9 cellular contexts compared by ENCODE assay signal in the genomic region with DNA sequence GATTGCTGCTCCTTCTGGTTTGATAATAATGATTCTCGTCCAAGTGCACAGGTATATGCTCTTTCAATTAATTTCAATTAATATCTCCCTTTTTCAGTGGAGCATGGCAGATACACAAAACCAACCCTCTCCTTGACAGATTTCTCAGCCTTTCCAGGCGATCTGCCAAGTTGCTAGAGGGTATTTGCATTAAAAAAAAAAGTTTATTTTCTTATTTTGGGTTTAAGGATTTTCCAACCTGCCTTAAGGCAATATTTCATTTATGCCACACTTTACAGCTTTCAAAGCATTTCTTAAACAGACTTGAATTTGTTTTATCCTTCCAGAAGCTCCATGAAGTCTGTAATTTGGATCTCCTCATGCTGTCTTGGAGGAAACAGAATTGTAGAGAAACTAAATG. TPM values are rescaled to one million over a fixed set of nuclear protein-coding genes. Genes with fewer than 3 reads are reported as not detected.
DNase-seq lines count a peak whose midpoint lies in the region; ATAC-seq and TF ChIP-seq lines count a peak whose summit lies in the region.
"Had no signal": no experiment of that assay in that cellular context is flagged by ENCODE, and none has a peak within 500 bp of the region (broad histone marks: within the 10 kb centered on the region; RNA-seq: fewer than 3 reads in every experiment).

No MANE protein-coding gene starts in this region.

- H3K4me3 ChIP-seq in GM06990 (replicated peaks; ENCODE audit: low read depth, low read length) (peak overlapping the region; percentile 81), Panc1 (ENCODE audit: low read depth in 2 of 2, low read length in 2 of 2) (peak overlapping the region in 1 of 2 experiments; percentile 73; a peak in 2 of 4 replicates), sigmoid colon (peak overlapping the region in 3 of 4 donors; percentile 56 to 66 (median 63))

- TF ChIP-seq EP300 in sigmoid colon (IDR thresholded peaks at IDR 0.05) = no peak

- 18 to 70% methylated on average over 2 of the region's 2 CpGs for WGBS in sigmoid colon, 2 donors

- CTCF ChIA-PET in Panc1 (lab: Charles Lee) = interaction anchor here (0.7 kb wide), 1 partner anchor 213 kb away, joined by 3 read pairs; no protein-coding TSS in a partner anchor

- H3K27ac ChIP-seq in Panc1 (ENCODE audit: low read length) (peak overlapping the region; percentile 59; the same call in 1 of the 2 replicates), sigmoid colon (peak overlapping the region; percentile 91 to 98 (median 94))

- TF ChIP-seq POLR2A in erythroblast (IDR thresholded peaks at IDR 0.05; ENCODE audit: low read length) (no peak), sigmoid colon (IDR thresholded peaks at IDR 0.05) (no peak)

- no peaks in the 10 kb centered on the region for H3K9me3 ChIP-seq in Panc1 (ENCODE audit: control insufficient read depth, insufficient read depth, low read depth, low read length)
- H3K9me3 ChIP-seq in sigmoid colon = no peaks in the 10 kb centered on the region
- H3K9me3 ChIP-seq: ovary had no signal

- BruUV-seq in Panc1 (replicated peaks; lab: Mats Ljungman, UMichigan) = TSS peak; percentile 40

- DNase-seq in GM06990 (ENCODE audit: extremely low read depth, insufficient read length) = no peak
- no peak for DNase-seq in Panc1 (ENCODE audit: low read depth, low spot score)
- DNase-seq in erythroblast (lab: John Stamatoyannopoulos, UW) = peak; percentile 12 to 14
- DNase-seq in sigmoid colon = no peak
- no peak for DNase-seq in T-helper 9 cell
- no peak for DNase-seq in NOMO-1 treated with dmso at 0.1 percent for 144 hours (lab: John Stamatoyannopoulos, UW; ENCODE audit: unreplicated experiment)
- no peak for DNase-seq in anterior cingulate cortex (lab: John Stamatoyannopoulos, UW)
- DNase-seq in stimulated activated CD4-positive, alpha-beta T cell treated with anti-CD3 and anti-CD28 coated beads, Interleukin-2, amount 100 ng/mL, for 48 hours = no peak
- DNase-seq: ovary had no signal

- H3K4me1 ChIP-seq in Panc1 (ENCODE audit: control insufficient read depth, insufficient read depth, low read length) (peaks cover 16% of the 10 kb centered on the region), sigmoid colon (peaks cover 0 to 65% (median 45%) of the 10 kb centered on the region in 4 donors)

- H3K27me3 ChIP-seq in GM06990 (replicated peaks; ENCODE audit: control insufficient read depth, insufficient read depth, low read length) (no peaks in the 10 kb centered on the region), Panc1 (ENCODE audit: control insufficient read depth, insufficient read depth, low read length) (no peaks in the 10 kb centered on the region), sigmoid colon (no peaks in the 10 kb centered on the region)
- H3K27me3 ChIP-seq: ovary had no signal

- H3K36me3 ChIP-seq in GM06990 (ENCODE audit: control insufficient read depth, insufficient read depth, low read length) (peaks cover 4% of the 10 kb centered on the region), Panc1 (ENCODE audit: control insufficient read depth, insufficient read depth, low read length) (peaks cover 7% of the 10 kb centered on the region; the same call in 1 of the 2 replicates), sigmoid colon (no peaks in the 10 kb centered on the region)
- H3K36me3 ChIP-seq: ovary had no signal

- intact Hi-C loops in Panc1 (cut with micrococcal nuclease; ENCODE audit: unreplicated experiment) (no loop called here), sigmoid colon (cut with DNase I) (no loop called here)

- in situ Hi-C loops in Panc1 (cut with HindIII; ENCODE audit: low pct_unique_long_range_greater_than_20kb, low sequenced_read_pairs) = no loop called here

- no peak for ATAC-seq in Panc1

- TF ChIP-seq CTCF in GM06990 (IDR thresholded peaks at IDR 0.05; ENCODE audit: insufficient read depth, low read length, poor library complexity, severe bottlenecking) (no peak), Panc1 (IDR thresholded peaks at IDR 0.05) (no peak), sigmoid colon (IDR thresholded peaks at IDR 0.05) (no peak)

- POLR2A ChIA-PET in Panc1 (lab: Charles Lee) = no interaction called here

RNA-seq across cellular contexts. Expression of a gene that starts 2.1 kb away (rescaled TPM):
- total RNA-seq in Panc1 (2021; ENCODE audit: unreplicated experiment) = 21.3 TPM
- polyA plus RNA-seq in Panc1 (2012; ENCODE audit: insufficient read length) = 21.6 TPM
- total RNA-seq in sigmoid colon = 10 to 100 TPM; 44.4 to 99.4 (median 68.0) TPM
- 10 to 100 TPM; 14.4 to 49.8 (median 16.2) TPM for polyA plus RNA-seq in sigmoid colon

RNA-seq across cellular contexts. Expression of a gene that starts 55.5 kb away (rescaled TPM):
- total RNA-seq in Panc1 (2021; ENCODE audit: unreplicated experiment) = 2.6 TPM
- polyA plus RNA-seq in Panc1 (2012; ENCODE audit: insufficient read length) = 0.82 TPM
- 10 to 100 TPM; 18.2 to 36.4 (median 25.9) TPM for total RNA-seq in sigmoid colon
- polyA plus RNA-seq in sigmoid colon = 1 to 10 TPM; 3.6 to 7.3 (median 6.2) TPM

Comparison
In these comparisons a context has a peak if more than half of its experiments do, and no peak if none do; other contexts are left out.
1. DNase-seq: peak in erythroblast (2 of 2); none in GM06990 (single experiment), Panc1 (single experiment), sigmoid colon (single experiment), T-helper 9 cell (single experiment), NOMO-1 treated with dmso at 0.1 percent for 144 hours (single experiment), anterior cingulate cortex (0 of 58) and stimulated activated CD4-positive, alpha-beta T cell treated with anti-CD3 and anti-CD28 coated beads, Interleukin-2, amount 100 ng/mL, for 48 hours (0 of 2).